11 cellular contexts compared by ENCODE assay signal in the genomic region with DNA sequence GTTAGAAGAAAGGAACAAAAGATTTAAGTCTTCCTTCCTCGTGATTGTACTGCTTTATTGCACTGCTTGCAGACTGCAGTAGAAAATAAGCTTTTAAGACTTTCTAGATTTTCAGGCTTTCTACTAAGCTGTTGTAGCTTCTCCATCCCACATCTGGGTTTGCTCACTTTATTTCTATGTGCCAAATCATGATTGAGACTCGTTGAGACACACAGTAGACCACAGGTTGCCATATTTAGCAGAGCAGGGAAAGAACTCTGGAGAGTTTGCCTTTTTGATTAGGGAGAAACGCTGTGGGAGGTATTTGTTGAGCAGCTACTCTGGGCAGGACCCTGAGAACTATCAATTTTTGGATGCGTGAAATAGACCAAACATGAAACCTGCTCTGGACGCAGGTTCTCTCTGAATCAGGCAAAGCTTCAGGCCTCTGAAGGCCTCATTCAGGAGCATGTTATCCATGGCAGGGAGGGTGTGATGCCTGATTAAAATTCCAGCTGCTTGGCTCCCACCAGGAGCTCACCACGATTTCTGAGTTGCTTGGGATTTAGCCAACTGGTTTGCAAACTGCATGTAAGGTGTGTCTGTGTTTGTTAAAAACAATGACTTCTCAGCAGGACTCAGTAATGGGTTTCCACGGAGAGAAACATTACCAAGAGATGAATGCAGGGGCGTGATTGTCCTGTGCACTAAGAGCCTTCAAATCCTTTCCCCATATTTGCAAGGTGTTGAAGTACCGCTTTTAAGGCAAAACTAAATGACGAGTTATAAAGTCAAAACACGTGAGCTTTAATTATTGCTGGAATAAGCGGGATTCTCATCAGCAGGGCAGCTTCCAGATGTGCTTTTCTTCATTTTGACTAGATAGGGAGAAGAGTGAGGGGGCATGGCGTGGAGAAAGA.
A peak's percentile ranks its signal among the peaks of the same experiment; 100 is the strongest.
DNase-seq lines count a peak whose midpoint lies in the region; ATAC-seq and TF ChIP-seq lines count a peak whose summit lies in the region.
"Had no signal": no experiment of that assay in that cellular context is flagged by ENCODE, and none has a peak within 500 bp of the region (broad histone marks: within the 10 kb centered on the region; RNA-seq: fewer than 3 reads in every experiment).

No MANE protein-coding gene starts in this region.

- intact Hi-C loops in left ventricle myocardium inferior (cut with micrococcal nuclease), result no loop called here
- intact Hi-C loops in left cardiac atrium (cut with DNase I), result no loop called here

- no peak for DNase-seq in left ventricle myocardium inferior
- DNase-seq in left cardiac atrium, result no peak
- no peak for DNase-seq in RWPE1 (ENCODE audit: low spot score)
- DNase-seq in glomerular visceral epithelial cell (ENCODE audit: extremely low spot score), result peak; percentile 22
- no peak for DNase-seq in type B pancreatic cell (ENCODE audit: extremely low spot score, unreplicated experiment)
- no peak for DNase-seq in mesothelial cell of epicardium (ENCODE audit: low spot score in 2 of 2, unreplicated experiment in 2 of 2)
- DNase-seq in NCI-H1436 (lab: John Stamatoyannopoulos, UW), result no peak
- no peak for DNase-seq in Ammon's horn (ENCODE audit: low spot score)
- DNase-seq: activated B cell treated with CpG ODN at 0.5 μM for 24 hours, GOT3, nucleus accumbens had no signal

- POLR2A ChIA-PET in RWPE1 (lab: Yijun Ruan, JAX; ENCODE audit: low non-redundant PET), result no interaction called here

- H3K4me3 Mint-ChIP-seq in type B pancreatic cell (no peak overlapping the region), mesothelial cell of epicardium (no peak overlapping the region)
- H3K4me3 Mint-ChIP-seq: activated B cell treated with CpG ODN at 0.5 μM for 24 hours had no signal

- CTCF ChIA-PET in RWPE1 (lab: Yijun Ruan, JAX), result interaction anchor here (0.6 to 0.7 kb wide), 3 partner anchors 39 to 443 kb away, joined by 3 to 4 read pairs (median 4); no protein-coding TSS in a partner anchor

- peak overlapping the region; percentile 31 for H3K27ac ChIP-seq in left ventricle myocardium inferior (replicated peaks)
- H3K27ac ChIP-seq in RWPE1, result peak overlapping the region; percentile 63

- TF ChIP-seq CTCF in left ventricle myocardium inferior (IDR thresholded peaks at IDR 0.05; ENCODE audit: borderline replicate concordance), result no peak
- TF ChIP-seq CTCF in RWPE1 (conservative IDR thresholded peaks at IDR 0.05; ENCODE audit: low read depth), result no peak
- no peak for TF ChIP-seq CTCF in type B pancreatic cell (conservative IDR thresholded peaks at IDR 0.05)
- no peak for TF ChIP-seq CTCF in mesothelial cell of epicardium (IDR thresholded peaks at IDR 0.05; ENCODE audit: unreplicated experiment)

- no peak for ATAC-seq in left cardiac atrium

- no peaks in the 10 kb centered on the region for H3K9me3 ChIP-seq in left ventricle myocardium inferior (replicated peaks)

- H3K36me3 Mint-ChIP-seq in type B pancreatic cell (no peaks in the 10 kb centered on the region), mesothelial cell of epicardium (no peaks in the 10 kb centered on the region)

- no peaks in the 10 kb centered on the region for H3K27me3 ChIP-seq in left ventricle myocardium inferior (ENCODE audit: low read depth)

- H3K36me3 ChIP-seq in left ventricle myocardium inferior, result peaks cover 6% of the 10 kb centered on the region

- H3K4me1 ChIP-seq in left ventricle myocardium inferior, result peaks cover 53% of the 10 kb centered on the region

- H3K27me3 Mint-ChIP-seq in type B pancreatic cell (no peaks in the 10 kb centered on the region), mesothelial cell of epicardium (ENCODE audit: low read depth) (no peaks in the 10 kb centered on the region)

- H3K9me3 Mint-ChIP-seq in type B pancreatic cell (no peaks in the 10 kb centered on the region), mesothelial cell of epicardium (no peaks in the 10 kb centered on the region)
- H3K9me3 Mint-ChIP-seq: activated B cell treated with CpG ODN at 0.5 μM for 24 hours had no signal

- peaks cover 48% of the 10 kb centered on the region for H3K4me1 Mint-ChIP-seq in type B pancreatic cell (ENCODE audit: unreplicated experiment)
- H3K4me1 Mint-ChIP-seq in mesothelial cell of epicardium, result peaks cover 9% of the 10 kb centered on the region
- H3K4me1 Mint-ChIP-seq: activated B cell treated with CpG ODN at 0.5 μM for 24 hours had no signal

- peak overlapping the region; percentile 36 for H3K27ac Mint-ChIP-seq in type B pancreatic cell
- H3K27ac Mint-ChIP-seq in mesothelial cell of epicardium, result no peak overlapping the region
- H3K27ac Mint-ChIP-seq: activated B cell treated with CpG ODN at 0.5 μM for 24 hours had no signal

- no peak overlapping the region for H3K4me3 ChIP-seq in left ventricle myocardium inferior
